ENCODE assay signal across 24 cellular contexts in the genomic region with DNA sequence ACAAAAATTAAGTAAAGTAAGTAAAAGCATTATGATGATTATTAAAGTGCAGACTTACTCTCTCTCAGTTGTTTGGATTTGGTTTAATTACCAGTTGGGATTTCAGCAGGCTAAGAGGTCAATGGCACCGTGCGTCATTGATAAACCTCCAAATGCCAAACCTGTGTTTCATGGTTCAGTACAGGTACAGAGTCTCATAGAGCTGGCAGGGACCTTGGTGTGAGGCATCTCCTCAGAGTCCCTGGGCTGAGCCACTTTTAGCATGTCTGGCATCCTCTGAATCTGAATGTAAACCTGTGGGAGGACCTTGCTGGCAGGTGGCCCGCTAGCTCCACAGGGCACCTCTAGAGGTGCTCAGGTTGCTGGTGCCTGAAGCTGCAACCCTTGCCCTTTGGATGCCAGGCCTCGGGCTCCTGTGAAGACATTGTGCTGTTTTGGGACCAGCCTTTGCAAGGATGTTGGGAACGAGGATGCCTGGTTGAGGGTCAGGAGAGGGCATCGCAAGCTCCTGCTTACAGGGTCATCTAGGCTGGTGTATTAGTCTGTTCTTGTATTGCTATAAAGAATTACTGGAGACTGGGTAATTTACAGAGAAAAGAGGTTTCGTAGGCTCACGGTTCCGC.
"Had no signal": no experiment of that assay in that cellular context is flagged by ENCODE, and none has a peak within 500 bp of the region (broad histone marks: within the 10 kb centered on the region; RNA-seq: fewer than 3 reads in every experiment).

No MANE protein-coding gene starts in this region.

- H3K4me1 ChIP-seq: colonic mucosa, esophagus squamous epithelium, gastrocnemius medialis, heart right ventricle, left lung, lower lobe of right lung had no signal

- H3K4me3 ChIP-seq: colonic mucosa, dorsolateral prefrontal cortex, esophagus squamous epithelium, gastrocnemius medialis, heart right ventricle, left lung, lower lobe of right lung, mucosa of descending colon had no signal

- H3K36me3 ChIP-seq: colonic mucosa, esophagus squamous epithelium, gastrocnemius medialis, heart right ventricle, left lung, lower lobe of right lung had no signal

- DNase-seq: cerebellar nuclear complex; colonic mucosa; dermis blood vessel endothelial cell; dorsolateral prefrontal cortex; effector CD4-positive, alpha-beta T cell; effector memory CD4-positive, alpha-beta T cell; erythroblast; esophagus squamous epithelium; foreskin melanocyte; gastrocnemius medialis; glutamatergic neuron; head of caudate nucleus; heart right ventricle; hippocampal formation; kidney; kidney glomerular epithelial cell; left colon; left lung; left ventricle myocardium superior; lower lobe of right lung; mesenchymal stem cell; mucosa of descending colon had no signal

- H3K27ac ChIP-seq: colonic mucosa, dorsolateral prefrontal cortex, epithelial cell of prostate, esophagus squamous epithelium, gastrocnemius medialis, heart right ventricle, left lung, lower lobe of right lung had no signal

- ATAC-seq: esophagus mucosa, gastrocnemius medialis, heart right ventricle, left colon, left lung, left ventricle myocardium superior, mucosa of descending colon had no signal

- H3K27me3 ChIP-seq: colonic mucosa, gastrocnemius medialis, heart right ventricle, left lung had no signal

- H3K9me3 ChIP-seq: colonic mucosa, esophagus squamous epithelium, gastrocnemius medialis, heart right ventricle, left lung, lower lobe of right lung, mucosa of descending colon had no signal
